ENCODE assay signal across 8 cellular contexts in genomic region chr9:35079426-35080341, GRCh38. TPM values are rescaled to one million over a fixed set of nuclear protein-coding genes. Genes with fewer than 3 reads are reported as not detected.
DNase-seq lines count a peak whose midpoint lies in the region; ATAC-seq, FAIRE-seq and TF ChIP-seq lines count a peak whose summit lies in the region.

Gene FANCG (minus strand): TSS chr9:35079942. CDS start chr9:35079524, 418 bp downstream.

- CTCF ChIA-PET in A549 (lab: Yijun Ruan, JAX) = interaction anchor here (0.5 to 7.7 kb wide), 10 partner anchors 8 to 657 kb away, joined by 3 to 99 read pairs (median 9); partner anchors contain the start of genes PIGO, STOML2 and VCP
- CTCF ChIA-PET in mammary epithelial cell (lab: Charles Lee; ENCODE audit: low non-redundant PET) = no interaction called here

- H3K9me3 ChIP-seq in A549 = no peaks in the 10 kb centered on the region
- no peaks in the 10 kb centered on the region for H3K9me3 ChIP-seq in mammary epithelial cell (replicated peaks; ENCODE audit: insufficient read depth, low read length)
- H3K9me3 ChIP-seq in small intestine (ENCODE audit: control insufficient read depth, low read depth) = no peaks in the 10 kb centered on the region

- no peak for TF ChIP-seq RAD21 in A549 (conservative IDR thresholded peaks at IDR 0.05 in 1 of 2, IDR thresholded peaks at IDR 0.05 in 1 of 2)

- FAIRE-seq in A549 (lab: Jason Lieb, UNC) (peak; percentile 49), small intestine (lab: Jason Lieb, UNC) (no peak)

- H3K36me3 ChIP-seq in mammary epithelial cell (ENCODE audit: insufficient read depth, low read length) (no peaks in the 10 kb centered on the region), small intestine (ENCODE audit: control insufficient read depth in 2 of 2, insufficient read depth in 2 of 2, low read length in 2 of 2) (no peaks in the 10 kb centered on the region)

- TSS peak; percentile 37 for BruUV-seq in mammary epithelial cell (replicated peaks; lab: Mats Ljungman, UMichigan)

- dilution Hi-C loops in mammary epithelial cell (cut with HindIII; ENCODE audit: low sequenced_read_pairs) = no loop called here

- intact Hi-C loops in mammary epithelial cell (cut with micrococcal nuclease) = loop anchor here (1.0 kb wide), 1 partner anchor 7 kb away; the partner anchor contains the start of gene VCP

- POLR2A ChIA-PET in A549 (lab: Yijun Ruan, JAX) = interaction anchor here (0.6 to 3.7 kb wide), 21 partner anchors 8 to 669 kb away, joined by 3 to 63 read pairs (median 5); partner anchors contain the start of genes ATOSB, CCDC107, CREB3 and DNAJB5

- peak within 1 kb of the TSS; percentile 72 for H3K9ac ChIP-seq in mammary epithelial cell (ENCODE audit: insufficient read depth, low read length)

- in situ Hi-C loops in mammary epithelial cell (cut with MboI; ENCODE audit: low sequenced_read_pairs in 2 of 2) = no loop called here

- DNase-seq in A549 (ENCODE audit: low read depth in 1 of 2, low spot score in 1 of 2) (peak; percentile 94 to 95), NCI-H2171 (lab: John Stamatoyannopoulos, UW) (peak; percentile 74), mammary epithelial cell (peak; percentile 93), iPS-NIHi11 (ENCODE audit: low spot score) (peak; percentile 92), small intestine (peak; percentile 92)

- no peaks in the 10 kb centered on the region for H4K20me1 ChIP-seq in mammary epithelial cell (ENCODE audit: insufficient read depth, low read length)

- TF ChIP-seq EP300 in A549 (IDR thresholded peaks at IDR 0.05) = no peak

- H3K4me3 ChIP-seq in A549 = peak within 1 kb of the TSS; percentile 71
- H3K4me3 ChIP-seq in mammary epithelial cell (replicated peaks in 1 of 3; ENCODE audit: insufficient read depth in 1 of 3, low read depth in 2 of 3, low read length in 3 of 3) = peak within 1 kb of the TSS; percentile 82 to 86 (median 82)
- H3K4me3 ChIP-seq in small intestine (ENCODE audit: low read depth in 1 of 2, low read length in 2 of 2) = peak within 1 kb of the TSS; percentile 71 to 83

- peak within 1 kb of the TSS; percentile 91 for H2AFZ ChIP-seq in mammary epithelial cell (ENCODE audit: low read depth, low read length)

- TF ChIP-seq POLR2A in A549 (IDR thresholded peaks at IDR 0.05; ENCODE audit: low read length) = peak; percentile 88

- peak within 1 kb of the TSS; percentile 96 for H3K4me2 ChIP-seq in A549
- H3K4me2 ChIP-seq in mammary epithelial cell (ENCODE audit: insufficient read depth, low read depth, low read length) = peak within 1 kb of the TSS; percentile 98

- ATAC-seq in A549 (peak; percentile 96), GM18858 (IDR thresholded peaks at IDR 0.05; ENCODE audit: unreplicated experiment) (peak; percentile 82), HG03095 (IDR thresholded peaks at IDR 0.05; ENCODE audit: unreplicated experiment) (peak; percentile 89)

- H3K79me2 ChIP-seq in mammary epithelial cell (ENCODE audit: insufficient read depth, low read length) = peaks cover 35% of the 10 kb centered on the region

- H3K4me1 ChIP-seq in A549 (peaks cover 14% of the 10 kb centered on the region; the same call in 2 of the 3 replicates), mammary epithelial cell (ENCODE audit: insufficient read depth, low read length) (peaks cover 18% of the 10 kb centered on the region), small intestine (ENCODE audit: control insufficient read depth in 2 of 2, insufficient read depth in 1 of 2, low read depth in 1 of 2, low read length in 1 of 2) (no peaks in the 10 kb centered on the region)

- TF ChIP-seq CTCF in A549 (IDR thresholded peaks at IDR 0.05) (no peak), VCaP (conservative IDR thresholded peaks at IDR 0.05) (no peak), mammary epithelial cell (conservative IDR thresholded peaks at IDR 0.05 in 1 of 2, IDR thresholded peaks at IDR 0.05 in 1 of 2; ENCODE audit: extremely low read depth in 1 of 2, insufficient read depth in 1 of 2, low read depth in 1 of 2, low read length in 2 of 2) (no peak)

- H3K27me3 ChIP-seq in mammary epithelial cell (ENCODE audit: insufficient read depth, low read length) (no peaks in the 10 kb centered on the region), small intestine (ENCODE audit: control insufficient read depth in 2 of 2, insufficient read depth in 2 of 2, low read length in 2 of 2) (no peaks in the 10 kb centered on the region)

- peak within 1 kb of the TSS; percentile 86 to 96 for H3K27ac ChIP-seq in A549
- peak within 1 kb of the TSS; percentile 80 for H3K27ac ChIP-seq in VCaP
- H3K27ac ChIP-seq in mammary epithelial cell (ENCODE audit: insufficient read depth, low read depth, low read length) = peak within 1 kb of the TSS; percentile 76
- H3K27ac ChIP-seq in small intestine (ENCODE audit: low read depth in 1 of 2, low read length in 1 of 2) = peak within 1 kb of the TSS in 1 of 2 donors; percentile 79

- 0% methylated on average over 26 of the region's 67 CpGs for WGBS in A549 (ENCODE audit: missing lambda C conversion rate)
- 1% methylated on average over 21 of the region's 67 CpGs for WGBS in mammary epithelial cell (ENCODE audit: low coverage, missing lambda C conversion rate)
- WGBS in small intestine, 3 donors = 0% methylated on average over 57 to 67 of the region's 67 CpGs

TF ChIP-seq in A549, 52 proteins besides CTCF, POLR2A, EP300 and RAD21 (continues in another document):
- TF ChIP-seq JUN (IDR thresholded peaks at IDR 0.05) (peak; percentile 73 to 86; a peak in 4 of 5 replicates), POLR2AphosphoS2 (conservative IDR thresholded peaks at IDR 0.05; ENCODE audit: low read length) (no peak), EHF (CRISPR knock-in tag; IDR thresholded peaks at IDR 0.05) (no peak), MYC (IDR thresholded peaks at IDR 0.05; ENCODE audit: borderline replicate concordance, low read length) (peak; percentile 74), HDAC2 (IDR thresholded peaks at IDR 0.05) (no peak; the same call in 1 of the 2 replicates), ESRRA (IDR thresholded peaks at IDR 0.05; ENCODE audit: borderline replicate concordance, low read length) (no peak), KDM5A (IDR thresholded peaks at IDR 0.05) (0 out of 2 replicates have a peak, but pooled peaks have one; percentile 21), ZFP36 (IDR thresholded peaks at IDR 0.05; ENCODE audit: borderline replicate concordance, partially characterized antibody) (no peak), FOSL2 (IDR thresholded peaks at IDR 0.05) (no peak), FOSL2 (CRISPR knock-in tag; IDR thresholded peaks at IDR 0.05) (0 out of 2 replicates have a peak, but pooled peaks have one; percentile 21), ELK1 (IDR thresholded peaks at IDR 0.05; ENCODE audit: low read depth, low read length) (no peak), EHMT2 (IDR thresholded peaks at IDR 0.05; ENCODE audit: low read depth) (no peak), CEBPB (IDR thresholded peaks at IDR 0.05) (no peak), NR3C1 (IDR thresholded peaks at IDR 0.05) (no peak), ZNF302 (CRISPR knock-in tag; IDR thresholded peaks at IDR 0.05) (no peak), PHF8 (IDR thresholded peaks at IDR 0.05; ENCODE audit: borderline replicate concordance, low read depth) (peak; percentile 28; the same call in 1 of the 2 replicates), BHLHE40 (IDR thresholded peaks at IDR 0.05; ENCODE audit: low read depth, low read length) (no peak), HOXB5 (CRISPR knock-in tag; IDR thresholded peaks at IDR 0.05) (0 out of 2 replicates have a peak, but pooled peaks have one; percentile 39), HOXB13 (CRISPR knock-in tag; IDR thresholded peaks at IDR 0.05; ENCODE audit: low read depth) (no peak), E2F6 (IDR thresholded peaks at IDR 0.05; ENCODE audit: borderline replicate concordance, low read depth) (peak; percentile 87; the same call in 1 of the 2 replicates), NPAS2 (CRISPR knock-in tag; IDR thresholded peaks at IDR 0.05; ENCODE audit: borderline replicate concordance) (no peak), USF2 (IDR thresholded peaks at IDR 0.05) (no peak), ZSCAN20 (CRISPR knock-in tag; IDR thresholded peaks at IDR 0.05) (no peak), HOXA7 (CRISPR knock-in tag; IDR thresholded peaks at IDR 0.05) (no peak), NFE2L2 (conservative IDR thresholded peaks at IDR 0.05; ENCODE audit: low read length) (no peak)

RNA-seq across cellular contexts. Expression of gene FANCG, which starts in this region (rescaled TPM):
- polyA plus RNA-seq in A549 (2011; rRNA removed) (34.9 and 39.7 TPM in 2 replicates), A549 (2017; fragmentation: RNase III; extraction: RNeasy Plus Mini Kit Qiagen cat#74134 plus additional on column Dnase treatment) (50.3 to 53.5 TPM (median 53.5 TPM) in 3 replicates), mammary epithelial cell (22.0 TPM), small intestine (10 to 100 TPM in 2 of 3 donors, 1 to 10 TPM in 1; 10.0 to 21.1 (median 12.3) TPM)
- polyA plus RNA-seq in A549 (2012; cell fraction: cytosol; rRNA removed) = 42.2 and 47.5 TPM in 2 replicates
- 132 and 165 TPM in 2 replicates for polyA plus RNA-seq in A549 (2012; cell fraction: nucleus; rRNA removed)
- polyA minus RNA-seq in A549 (2011; rRNA and poly(A)+ RNA removed) = 37.3 and 38.6 TPM in 2 replicates
- 10 to 100 TPM in 1 of 2 donors, 1 to 10 TPM in 1; 7.0 to 41.7 TPM for total RNA-seq in mammary epithelial cell
- polyA minus RNA-seq in mammary epithelial cell = 24.9 TPM
